ENCODE assay signal across 8 cellular contexts in the genomic region with DNA sequence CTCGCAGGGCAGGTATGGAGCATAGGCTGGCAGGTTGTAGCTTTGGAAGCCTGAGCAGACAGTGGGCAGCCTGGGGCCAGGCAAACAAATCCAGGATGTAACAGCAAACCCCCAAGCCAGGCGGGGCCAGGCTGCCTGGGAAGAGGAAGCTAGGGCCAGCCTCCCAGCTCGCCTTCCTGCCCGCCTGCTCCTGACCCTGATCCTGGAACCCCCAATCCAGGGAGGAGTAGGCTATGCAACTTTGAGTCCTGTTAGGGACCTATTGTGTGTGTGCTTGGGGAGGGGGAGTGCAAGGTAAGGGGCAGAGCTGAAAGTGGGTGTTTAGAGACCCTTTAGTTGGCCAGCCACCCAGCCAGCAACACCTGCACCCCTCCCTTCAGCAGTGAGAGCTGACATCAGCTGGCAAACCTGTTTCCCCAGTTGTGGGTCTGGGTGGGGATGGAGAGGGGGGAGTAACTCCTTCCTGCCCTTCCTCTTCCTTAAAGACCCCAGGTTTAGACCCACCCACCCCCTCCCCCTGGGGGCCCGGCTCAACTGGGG. TPM values are rescaled to one million over a fixed set of nuclear protein-coding genes. Genes with fewer than 3 reads are reported as not detected.
DNase-seq lines count a peak whose midpoint lies in the region; ATAC-seq and TF ChIP-seq lines count a peak whose summit lies in the region.

No MANE protein-coding gene starts in this region.

- H3K27me3 ChIP-seq in DND-41 (ENCODE audit: insufficient read depth, low read length, poor library complexity): no peaks in the 10 kb centered on the region
- H3K27me3 ChIP-seq in OCI-LY1 (ENCODE audit: insufficient read depth, low read length): no peaks in the 10 kb centered on the region
- no peaks in the 10 kb centered on the region for H3K27me3 ChIP-seq in foreskin keratinocyte
- H3K27me3 ChIP-seq in neutrophil: no peaks in the 10 kb centered on the region

- no peak overlapping the region for H3K4me3 Mint-ChIP-seq in HFFc6

- H3K27ac ChIP-seq in DND-41 (ENCODE audit: low read length) (peak overlapping the region; percentile 58), OCI-LY1 (ENCODE audit: low read depth, low read length, poor library complexity, severe bottlenecking) (peak overlapping the region; percentile 22), foreskin keratinocyte (peak overlapping the region; percentile 70), neutrophil (peak overlapping the region; percentile 87)

- TF ChIP-seq CTCF in DND-41 (IDR thresholded peaks at IDR 0.05; ENCODE audit: borderline replicate concordance, extremely low read depth, low read length, poor library complexity, severe bottlenecking): no peak
- TF ChIP-seq CTCF in OCI-LY1 (IDR thresholded peaks at IDR 0.05; ENCODE audit: low read length): no peak
- TF ChIP-seq CTCF in foreskin keratinocyte (conservative IDR thresholded peaks at IDR 0.05): peak; percentile 5
- TF ChIP-seq CTCF in neutrophil (IDR thresholded peaks at IDR 0.05): no peak
- TF ChIP-seq CTCF in HFFc6 (IDR thresholded peaks at IDR 0.05): no peak

- peaks cover 82% of the 10 kb centered on the region for H3K4me1 ChIP-seq in DND-41 (ENCODE audit: insufficient read depth, low read length)
- peaks cover 59% of the 10 kb centered on the region for H3K4me1 ChIP-seq in OCI-LY1 (ENCODE audit: insufficient read depth, low read length, severe bottlenecking)
- H3K4me1 ChIP-seq in foreskin keratinocyte: peaks cover 22% of the 10 kb centered on the region
- H3K4me1 ChIP-seq in neutrophil (ENCODE audit: control insufficient read depth in 1 of 2, insufficient read depth in 1 of 2, low read depth in 1 of 2, low read length in 1 of 2): peaks cover 92 to 94% of the 10 kb centered on the region in 2 experiments

- no peaks in the 10 kb centered on the region for H3K9me3 ChIP-seq in DND-41 (ENCODE audit: insufficient read depth, low read length, severe bottlenecking)
- no peaks in the 10 kb centered on the region for H3K9me3 ChIP-seq in OCI-LY1 (ENCODE audit: low read length)
- no peaks in the 10 kb centered on the region for H3K9me3 ChIP-seq in neutrophil

- no peak for DNase-seq in DND-41
- DNase-seq in foreskin keratinocyte: peak in 1 of 2 donors; percentile 64
- DNase-seq in HFFc6: no peak
- no peak for DNase-seq in activated CD8-positive, alpha-beta memory T cell treated with anti-CD3 and anti-CD28 coated beads, Interleukin-2, amount 50 U/mL, for 48 hours

- peaks cover 85% of the 10 kb centered on the region for H3K79me2 ChIP-seq in DND-41 (ENCODE audit: insufficient read depth, low read length)
- peaks cover 4% of the 10 kb centered on the region; the same call in 1 of the 2 replicates for H3K79me2 ChIP-seq in OCI-LY1 (ENCODE audit: insufficient read depth, low read length)

- H2AFZ ChIP-seq in DND-41 (ENCODE audit: low read depth, low read length) (no peak overlapping the region), OCI-LY1 (ENCODE audit: low read length) (no peak overlapping the region)

- H3K9ac ChIP-seq in DND-41 (ENCODE audit: low read depth, low read length) (peak overlapping the region; percentile 32), OCI-LY1 (ENCODE audit: low read length) (no peak overlapping the region; the same call in 1 of the 2 replicates)

- H3K9me3 Mint-ChIP-seq in HFFc6: no peaks in the 10 kb centered on the region; the same call in 1 of the 2 replicates

- H3K4me1 Mint-ChIP-seq in HFFc6 (ENCODE audit: low read depth): peaks cover 18% of the 10 kb centered on the region

- no peaks in the 10 kb centered on the region; the same call in 1 of the 2 replicates for H3K27me3 Mint-ChIP-seq in HFFc6 (ENCODE audit: insufficient read depth)

- no peaks in the 10 kb centered on the region for H3K36me3 Mint-ChIP-seq in HFFc6 (ENCODE audit: low read depth)

- peaks cover 15% of the 10 kb centered on the region for H4K20me1 ChIP-seq in DND-41 (ENCODE audit: insufficient read depth, low read length)
- no peaks in the 10 kb centered on the region for H4K20me1 ChIP-seq in OCI-LY1 (ENCODE audit: insufficient read depth, low read length)

- H3K4me2 ChIP-seq in DND-41 (ENCODE audit: insufficient read depth, low read length) (peak overlapping the region; percentile 50), OCI-LY1 (ENCODE audit: low read length) (peak overlapping the region; percentile 39; the same call in 1 of the 2 replicates)

- H3K36me3 ChIP-seq in DND-41 (ENCODE audit: insufficient read depth, low read length): peaks cover 8% of the 10 kb centered on the region; the same call in 1 of the 2 replicates
- H3K36me3 ChIP-seq in OCI-LY1 (ENCODE audit: insufficient read depth, low read length): no peaks in the 10 kb centered on the region
- peaks cover 6% of the 10 kb centered on the region for H3K36me3 ChIP-seq in neutrophil

- no peaks in the 10 kb centered on the region for H3K9me2 ChIP-seq in OCI-LY1 (ENCODE audit: low read depth, low read length)

- no peak overlapping the region for H3K27ac Mint-ChIP-seq in HFFc6

- peak overlapping the region in 1 of 2 experiments; percentile 41; a peak in 2 of 4 replicates for H3K4me3 ChIP-seq in DND-41 (ENCODE audit: low read depth in 1 of 2, low read length in 2 of 2)
- no peak overlapping the region for H3K4me3 ChIP-seq in OCI-LY1 (ENCODE audit: low read depth, low read length, poor library complexity, severe bottlenecking)
- peak overlapping the region; percentile 93 for H3K4me3 ChIP-seq in neutrophil (ENCODE audit: low read depth in 1 of 2, low read length in 1 of 2)

- ATAC-seq in DND-41 (ENCODE audit: insufficient read depth, low read depth) (no peak), foreskin keratinocyte (peak; percentile 4), HG03196 (IDR thresholded peaks at IDR 0.05; ENCODE audit: unreplicated experiment) (no peak), GM18498 (IDR thresholded peaks at IDR 0.05; ENCODE audit: unreplicated experiment) (no peak)

- no peaks in the 10 kb centered on the region for H3F3A ChIP-seq in OCI-LY1 (ENCODE audit: insufficient read depth, low read length)

RNA-seq across cellular contexts. Expression of a gene that starts 2.5 kb away (rescaled TPM):
- 45.0 and 46.9 TPM in 2 replicates for total RNA-seq in foreskin keratinocyte
- 34.1 and 36.8 TPM in 2 replicates for polyA plus RNA-seq in foreskin keratinocyte
- total RNA-seq in HFFc6 (2021; fragmentation: NEBNext Ultra II Directional; extraction: Animal tissue kit (Norgen Biotek cat#: 25700)): 1 to 10 TPM; 5.3 to 7.6 (median 5.8) TPM

RNA-seq across cellular contexts. Expression of a gene that starts 5.5 kb away (rescaled TPM):
- total RNA-seq in foreskin keratinocyte: 35.6 and 42.5 TPM in 2 replicates
- 65.0 and 67.0 TPM in 2 replicates for polyA plus RNA-seq in foreskin keratinocyte
- total RNA-seq in HFFc6 (2021; fragmentation: NEBNext Ultra II Directional; extraction: Animal tissue kit (Norgen Biotek cat#: 25700)): 10 to 100 TPM; 21.3 to 27.9 (median 27.2) TPM

Comparison
In these comparisons a context has a peak if more than half of its experiments do, and no peak if none do; other contexts are left out.
1. H3K27ac ChIP-seq: peak in every context shown above with its lines; median percentile 87 in neutrophil; 70 in foreskin keratinocyte; 58 in DND-41; 22 in OCI-LY1.